Comparison of ENCODE assay signal across 8 cellular contexts in the genomic region with DNA sequence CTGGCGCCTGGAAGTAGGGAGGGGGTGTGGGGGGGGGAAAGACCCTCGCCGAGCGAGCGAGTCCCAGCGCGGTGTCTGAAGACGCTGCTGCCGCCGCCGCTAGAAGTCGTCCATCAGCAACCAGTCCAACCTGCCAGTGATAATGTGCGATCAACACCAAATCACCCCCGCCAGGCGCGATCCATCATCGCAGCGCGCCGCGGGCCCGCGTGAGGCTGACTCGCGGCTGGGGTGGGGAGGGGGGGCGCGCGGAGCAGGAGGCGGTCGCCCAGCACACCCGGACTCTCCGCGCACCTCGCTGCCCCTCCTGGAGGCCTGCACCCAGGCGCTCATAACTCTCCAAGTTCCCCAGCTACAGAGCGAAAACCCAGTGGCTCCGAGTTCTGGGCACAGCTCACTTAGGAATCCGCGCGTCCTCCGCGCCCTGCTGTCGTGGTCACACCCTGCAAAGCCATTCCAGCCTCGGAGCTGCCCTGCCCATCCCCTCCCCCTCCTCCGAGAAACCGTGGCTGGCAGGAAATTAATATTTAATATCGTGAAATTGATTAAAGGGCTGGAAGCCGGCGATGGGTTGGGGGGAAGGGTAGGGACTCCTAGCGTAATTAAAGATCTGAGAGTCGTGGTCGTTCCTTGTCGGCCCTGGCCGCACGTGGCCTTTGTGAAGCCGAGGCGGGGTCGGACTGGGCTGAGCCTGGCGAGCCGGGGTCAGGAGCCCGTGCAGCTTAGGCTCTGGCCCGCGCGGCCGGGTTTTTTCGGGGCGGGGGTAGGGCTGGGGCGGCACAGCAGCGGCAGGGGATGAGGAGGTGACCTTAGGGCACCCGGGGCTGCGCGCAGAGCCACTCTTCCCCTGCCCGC. TPM values are rescaled to one million over a fixed set of nuclear protein-coding genes. Genes with fewer than 3 reads are reported as not detected.
DNase-seq lines count a peak whose midpoint lies in the region; ATAC-seq and TF ChIP-seq lines count a peak whose summit lies in the region.

No MANE protein-coding gene starts in this region.

- H3K9me3 ChIP-seq in mucosa of descending colon (no peaks in the 10 kb centered on the region), MG63 (no peaks in the 10 kb centered on the region)

- no peaks in the 10 kb centered on the region for H3K27me3 ChIP-seq in brain microvascular endothelial cell (replicated peaks)
- no peaks in the 10 kb centered on the region for H3K27me3 ChIP-seq in MG63

- in situ Hi-C loops in brain microvascular endothelial cell (cut with HindIII; ENCODE audit: low pct_ligation_motif_present, low sequenced_read_pairs), result no loop called here

- H3K4me1 Mint-ChIP-seq in stimulated activated naive CD8-positive, alpha-beta T cell treated with anti-CD3 and anti-CD28 coated beads, Interleukin-15, amount 100 ng/mL, for 72 hours, result peaks cover 17% of the 10 kb centered on the region

- H3K9me3 Mint-ChIP-seq in stimulated activated naive CD8-positive, alpha-beta T cell treated with anti-CD3 and anti-CD28 coated beads, Interleukin-15, amount 100 ng/mL, for 72 hours, result no peaks in the 10 kb centered on the region

- no peaks in the 10 kb centered on the region for H3K27me3 Mint-ChIP-seq in stimulated activated naive CD8-positive, alpha-beta T cell treated with anti-CD3 and anti-CD28 coated beads, Interleukin-15, amount 100 ng/mL, for 72 hours

- H3K36me3 ChIP-seq in brain microvascular endothelial cell (replicated peaks), result no peaks in the 10 kb centered on the region
- H3K36me3 ChIP-seq in mucosa of descending colon (ENCODE audit: low read depth), result no peaks in the 10 kb centered on the region
- no peaks in the 10 kb centered on the region for H3K36me3 ChIP-seq in MG63

- no peak for ATAC-seq in stimulated activated naive CD8-positive, alpha-beta T cell treated with anti-CD3 and anti-CD28 coated beads, Interleukin-15, amount 100 ng/mL, for 72 hours
- ATAC-seq in stimulated activated naive CD8-positive, alpha-beta T cell treated with anti-CD3 and anti-CD28 coated beads, Interleukin-15, Interleukin-2, amounts not matched to agents 100 U/mL and 50 U/mL, for 24 hours, result no peak
- no peak for ATAC-seq in mucosa of descending colon

- no peak overlapping the region for H3K27ac ChIP-seq in brain microvascular endothelial cell

- peaks cover 6% of the 10 kb centered on the region for H3K4me1 ChIP-seq in mucosa of descending colon (ENCODE audit: low read depth)

- H3K4me3 ChIP-seq in brain microvascular endothelial cell (ENCODE audit: low read depth, low read length) (peak overlapping the region; percentile 48), mucosa of descending colon (no peak overlapping the region), MG63 (no peak overlapping the region)

- TF ChIP-seq CTCF in brain microvascular endothelial cell (IDR thresholded peaks at IDR 0.05; ENCODE audit: low read depth, low read length, missing control alignments) (no peak), mucosa of descending colon (IDR thresholded peaks at IDR 0.05) (no peak)

- no peak for DNase-seq in stimulated activated naive CD8-positive, alpha-beta T cell treated with anti-CD3 and anti-CD28 coated beads, Interleukin-15, amount 100 ng/mL, for 72 hours
- no peak for DNase-seq in stimulated activated naive CD8-positive, alpha-beta T cell treated with anti-CD3 and anti-CD28 coated beads, Interleukin-15, Interleukin-2, amounts not matched to agents 100 U/mL and 50 U/mL, for 24 hours
- DNase-seq in brain microvascular endothelial cell (no peak), mucosa of descending colon (peak; percentile 12 to 53 (median 40)), inferior parietal cortex (ENCODE audit: extremely low spot score) (no peak), NCI-H1048 (lab: John Stamatoyannopoulos, UW) (no peak), MG63 (no peak), glomerular visceral epithelial cell (ENCODE audit: extremely low spot score) (no peak)

- H3K4me3 Mint-ChIP-seq in stimulated activated naive CD8-positive, alpha-beta T cell treated with anti-CD3 and anti-CD28 coated beads, Interleukin-15, amount 100 ng/mL, for 72 hours, result peak overlapping the region; percentile 92

- intact Hi-C loops in mucosa of descending colon (cut with DNase I, micrococcal nuclease), result loop anchor here in 1 of 2 donors (10.0 kb wide), 1 partner anchor 61 kb away; a partner anchor contains a TSS

- H3K27ac Mint-ChIP-seq in stimulated activated naive CD8-positive, alpha-beta T cell treated with anti-CD3 and anti-CD28 coated beads, Interleukin-15, amount 100 ng/mL, for 72 hours, result no peak overlapping the region

RNA-seq across cellular contexts. Expression of a gene that starts 58.1 kb away (rescaled TPM):
- 10 to 100 TPM; 18.7 to 26.3 (median 23.6) TPM for total RNA-seq in mucosa of descending colon
- 13.4 and 15.0 TPM in 2 replicates for total RNA-seq in MG63 (2014; rRNA removed; shearing (Covaris generic); ENCODE audit: low replicate concordance)

Comparison
In these comparisons a context has a peak if more than half of its experiments do, and no peak if none do; other contexts are left out.
1. DNase-seq: peak in mucosa of descending colon (3 of 3); none in stimulated activated naive CD8-positive, alpha-beta T cell treated with anti-CD3 and anti-CD28 coated beads, Interleukin-15, amount 100 ng/mL, for 72 hours (0 of 2), stimulated activated naive CD8-positive, alpha-beta T cell treated with anti-CD3 and anti-CD28 coated beads, Interleukin-15, Interleukin-2, amounts not matched to agents 100 U/mL and 50 U/mL, for 24 hours (single experiment), brain microvascular endothelial cell (single experiment), inferior parietal cortex (single experiment), NCI-H1048 (single experiment), MG63 (single experiment) and glomerular visceral epithelial cell (single experiment).